Comparison of ENCODE assay signal across 1 cellular context in the genomic region with DNA sequence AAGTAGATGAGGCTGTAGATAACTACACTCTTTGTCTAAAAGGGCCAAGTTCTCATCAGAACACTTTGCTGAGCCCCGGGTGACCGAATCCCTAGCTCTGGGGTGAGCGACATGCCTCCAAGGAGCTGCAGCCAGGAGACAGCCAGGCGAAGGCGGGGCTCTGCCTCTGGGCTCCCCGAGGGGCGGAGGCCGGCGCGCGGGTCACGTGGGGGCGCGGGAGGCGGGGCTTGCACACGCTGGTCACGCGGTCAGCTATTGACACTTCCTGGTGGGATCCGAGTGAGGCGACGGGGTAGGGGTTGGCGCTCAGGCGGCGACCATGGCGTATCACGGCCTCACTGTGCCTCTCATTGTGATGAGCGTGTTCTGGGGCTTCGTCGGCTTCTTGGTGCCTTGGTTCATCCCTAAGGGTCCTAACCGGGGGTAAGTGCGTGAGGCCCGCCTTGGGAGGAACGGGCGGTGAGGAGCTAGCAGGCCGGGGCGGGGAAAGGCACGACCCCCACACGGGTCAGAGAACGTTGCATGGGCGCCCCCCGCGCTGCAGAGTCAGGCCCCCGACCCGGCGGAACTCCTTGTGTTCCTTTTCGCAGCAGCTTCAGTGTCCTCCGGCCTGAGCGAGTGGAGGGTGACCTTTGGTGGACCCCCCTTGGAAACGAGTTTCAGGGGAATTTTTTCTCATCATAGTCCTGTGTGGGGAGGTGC.
TF ChIP-seq lines count a peak whose summit lies in the region.

Gene ATP6V0E1 (plus strand): TSS at position 230 of the 702 bp plus-strand sequence. CDS start 90 bp downstream, at position 320.

TF ChIP-seq in K562, 482 proteins besides CTCF, POLR2A, EP300 and RAD21 (continued from another document):
- TF ChIP-seq, protein P1, sequence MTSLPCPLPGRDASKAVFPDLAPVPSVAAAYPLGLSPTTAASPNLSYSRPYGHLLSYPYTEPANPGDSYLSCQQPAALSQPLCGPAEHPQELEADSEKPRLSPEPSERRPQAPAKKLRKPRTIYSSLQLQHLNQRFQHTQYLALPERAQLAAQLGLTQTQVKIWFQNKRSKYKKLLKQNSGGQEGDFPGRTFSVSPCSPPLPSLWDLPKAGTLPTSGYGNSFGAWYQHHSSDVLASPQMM (CRISPR knock-in tag; IDR thresholded peaks at IDR 0.05): no peak
- TF ChIP-seq ZNF584 (CRISPR knock-in tag; IDR thresholded peaks at IDR 0.05; ENCODE audit: low read depth) (no peak), NFIC (IDR thresholded peaks at IDR 0.05) (no peak; the same call in 1 of the 2 replicates), ZNF146 (CRISPR knock-in tag; IDR thresholded peaks at IDR 0.05; ENCODE audit: unreplicated experiment) (no peak), RNF2 (IDR thresholded peaks at IDR 0.05) (no peak), ZNF79 (CRISPR knock-in tag; IDR thresholded peaks at IDR 0.05; ENCODE audit: low read depth) (no peak)
